ENCODE assay signal across 18 cellular contexts in genomic region chr6:126127662-126128061, GRCh38.
DNase-seq lines count a peak whose midpoint lies in the region; ATAC-seq and TF ChIP-seq lines count a peak whose summit lies in the region.
"Had no signal": no experiment of that assay in that cellular context is flagged by ENCODE, and none has a peak within 500 bp of the region (broad histone marks: within the 10 kb centered on the region; RNA-seq: fewer than 3 reads in every experiment).

No MANE protein-coding gene starts in this region.

- no peak overlapping the region for H3K4me3 ChIP-seq in LNCaP clone FGC (ENCODE audit: low read depth, low read length)
- H3K4me3 ChIP-seq: tibial artery had no signal

- H3K27ac ChIP-seq in VCaP, result no peak overlapping the region
- H3K27ac ChIP-seq: 22Rv1, epithelial cell of prostate, tibial artery had no signal

- peak; percentile 5 for DNase-seq in DMS 273 (lab: John Stamatoyannopoulos, UW; ENCODE audit: unreplicated experiment)
- DNase-seq in DMS 273 treated with DMSO at 0.1 percent for 48 hours (lab: John Stamatoyannopoulos, UW), result no peak
- no peak for DNase-seq in LNCaP clone FGC (ENCODE audit: low read depth)
- DNase-seq in glomerular visceral epithelial cell (ENCODE audit: extremely low spot score), result no peak
- DNase-seq in GM10266 (ENCODE audit: extremely low spot score), result no peak
- DNase-seq: activated CD8-positive, alpha-beta T cell treated with anti-CD3 and anti-CD28 coated beads, Interleukin-2, amount 10 ng/mL, durations not matched to agents 7 days and 5 days; activated gamma-delta T cell treated with Interleukin-2 at 50 U/mL for 16 hours; Calu3; caudate nucleus; mesenchymal stem cell; NCI-H1694 treated with DMSO at 0.1 percent for 48 hours; occipital lobe; tibial artery had no signal

- 0 out of 2 replicates have a peak, but pooled peaks have one; percentile 21 for TF ChIP-seq CTCF in LNCaP clone FGC (IDR thresholded peaks at IDR 0.05; ENCODE audit: control insufficient read depth, extremely low read depth, insufficient read depth)
- peak; percentile 28; the same call in 1 of the 2 replicates for TF ChIP-seq CTCF in VCaP (conservative IDR thresholded peaks at IDR 0.05)
- TF ChIP-seq CTCF in nephron (IDR thresholded peaks at IDR 0.05; ENCODE audit: unreplicated experiment in 3 of 3), result peak in 1 of 3 experiments; percentile 33
- no peak for TF ChIP-seq CTCF in GM10266 (IDR thresholded peaks at IDR 0.05; ENCODE audit: control insufficient read depth, insufficient read depth, low read depth, missing control alignments)

- H3K27ac Mint-ChIP-seq in nephron, result peak overlapping the region in 2 of 3 experiments; percentile 55 to 61
- H3K27ac Mint-ChIP-seq: activated CD8-positive, alpha-beta T cell treated with anti-CD3 and anti-CD28 coated beads, Interleukin-2, amount 10 ng/mL, durations not matched to agents 7 days and 5 days had no signal

- no peaks in the 10 kb centered on the region for H3K9me3 Mint-ChIP-seq in nephron

- H3K4me1 Mint-ChIP-seq in nephron, result no peaks in the 10 kb centered on the region

- no peak for ATAC-seq in GM19324 (IDR thresholded peaks at IDR 0.05; ENCODE audit: low FRiP score, unreplicated experiment)
- ATAC-seq: activated CD8-positive, alpha-beta T cell treated with anti-CD3 and anti-CD28 coated beads, Interleukin-2, amount 10 ng/mL, durations not matched to agents 7 days and 5 days had no signal

- H3K4me3 Mint-ChIP-seq in nephron, result no peak overlapping the region
- H3K4me3 Mint-ChIP-seq: activated CD8-positive, alpha-beta T cell treated with anti-CD3 and anti-CD28 coated beads, Interleukin-2, amount 10 ng/mL, durations not matched to agents 7 days and 5 days had no signal

- no peaks in the 10 kb centered on the region for H3K27me3 Mint-ChIP-seq in nephron (ENCODE audit: low read depth)

- H3K36me3 Mint-ChIP-seq in nephron (ENCODE audit: low read depth), result peaks cover 8% of the 10 kb centered on the region
